ENCODE assay signal across 22 cellular contexts in genomic region chr5:73780297-73781080, GRCh38.
DNase-seq lines count a peak whose midpoint lies in the region; ATAC-seq and TF ChIP-seq lines count a peak whose summit lies in the region.
"Had no signal": no experiment of that assay in that cellular context is flagged by ENCODE, and none has a peak within 500 bp of the region (broad histone marks: within the 10 kb centered on the region; RNA-seq: fewer than 3 reads in every experiment).

No MANE protein-coding gene starts in this region.

- no peak overlapping the region for H3K27ac ChIP-seq in C4-2B
- H3K27ac ChIP-seq in prostate gland = no peak overlapping the region
- H3K27ac ChIP-seq: parathyroid adenoma had no signal

- no peaks in the 10 kb centered on the region for H3K27me3 ChIP-seq in prostate gland (replicated peaks; ENCODE audit: insufficient read depth)

- H3K27ac Mint-ChIP-seq in HFFc6 = no peak overlapping the region
- H3K27ac Mint-ChIP-seq: activated B cell treated with CpG ODN at 0.5 μM for 24 hours; activated naive CD4-positive, alpha-beta T cell treated with anti-CD3 and anti-CD28 coated beads, Interleukin-2, amount 50 U/mL, for 24 hours; dendritic cell treated with granulocyte-macrophage colony-stimulating factor and Interleukin-4, amounts not matched to agents 40 ng/mL and 50 ng/mL, for 4 days; IgD-negative memory B cell; nephron progenitor cell; type B pancreatic cell had no signal

- H3K9me3 ChIP-seq in prostate gland = no peaks in the 10 kb centered on the region

- peaks cover 5% of the 10 kb centered on the region for H3K36me3 Mint-ChIP-seq in HFFc6 (ENCODE audit: low read depth)
- H3K36me3 Mint-ChIP-seq: activated naive CD4-positive, alpha-beta T cell treated with anti-CD3 and anti-CD28 coated beads, Interleukin-2, amount 50 U/mL, for 24 hours; IgD-negative memory B cell; type B pancreatic cell had no signal

- H3K4me3 ChIP-seq in prostate gland = no peak overlapping the region

- H3K36me3 ChIP-seq in prostate gland = no peaks in the 10 kb centered on the region

- no peak for ATAC-seq in GM21717 (IDR thresholded peaks at IDR 0.05; ENCODE audit: unreplicated experiment)

- intact Hi-C loops in prostate gland (cut with DNase I) = no loop called here

- H3K4me1 ChIP-seq in prostate gland (replicated peaks) = no peaks in the 10 kb centered on the region
- H3K4me1 ChIP-seq: parathyroid adenoma had no signal

- 60% methylated on average over 11 of the region's 11 CpGs for WGBS in prostate gland

- peak; percentile 16; the same call in 1 of the 2 replicates for TF ChIP-seq CTCF in C4-2B (conservative IDR thresholded peaks at IDR 0.05)
- TF ChIP-seq CTCF in HFFc6 (IDR thresholded peaks at IDR 0.05) = peak; percentile 35; the same call in 1 of the 2 replicates
- peak in 2 of 4 experiments; percentile 36 to 39 for TF ChIP-seq CTCF in prostate gland (IDR thresholded peaks at IDR 0.05)

- no peaks in the 10 kb centered on the region for H3K27me3 Mint-ChIP-seq in HFFc6 (ENCODE audit: insufficient read depth)
- H3K27me3 Mint-ChIP-seq: activated B cell treated with CpG ODN at 0.5 μM for 24 hours; dendritic cell treated with granulocyte-macrophage colony-stimulating factor and Interleukin-4, amounts not matched to agents 40 ng/mL and 50 ng/mL, for 4 days; type B pancreatic cell had no signal

- no peaks in the 10 kb centered on the region for H3K9me3 Mint-ChIP-seq in HFFc6
- H3K9me3 Mint-ChIP-seq: activated B cell treated with CpG ODN at 0.5 μM for 24 hours; activated naive CD4-positive, alpha-beta T cell treated with anti-CD3 and anti-CD28 coated beads, Interleukin-2, amount 50 U/mL, for 24 hours; dendritic cell treated with granulocyte-macrophage colony-stimulating factor and Interleukin-4, amounts not matched to agents 40 ng/mL and 50 ng/mL, for 4 days; IgD-negative memory B cell; nephron progenitor cell; type B pancreatic cell had no signal

- H3K4me3 Mint-ChIP-seq in HFFc6 = no peak overlapping the region
- H3K4me3 Mint-ChIP-seq: activated B cell treated with CpG ODN at 0.5 μM for 24 hours; activated naive CD4-positive, alpha-beta T cell treated with anti-CD3 and anti-CD28 coated beads, Interleukin-2, amount 50 U/mL, for 24 hours; dendritic cell treated with granulocyte-macrophage colony-stimulating factor and Interleukin-4, amounts not matched to agents 40 ng/mL and 50 ng/mL, for 4 days; IgD-negative memory B cell; nephron progenitor cell; type B pancreatic cell had no signal

- DNase-seq in HFFc6 = peak; percentile 12
- DNase-seq in dermis blood vessel endothelial cell = peak; percentile 50
- DNase-seq in prostate gland (ENCODE audit: low spot score) = peak; percentile 30
- DNase-seq in SIG-M5 (lab: John Stamatoyannopoulos, UW) = no peak
- DNase-seq in T1000 (lab: John Stamatoyannopoulos, UW) = no peak
- DNase-seq: activated B cell treated with CpG ODN at 0.5 μM for 24 hours; activated CD8-positive, alpha-beta memory T cell treated with anti-CD3 and anti-CD28 coated beads, Interleukin-2, amount 50 U/mL, for 4 hours; caudate nucleus; NCI-H1105 treated with DMSO at 0.1 percent for 48 hours; NCI-H1930; NCI-H526; nephron progenitor cell; right cardiac atrium; SHP77 treated with DMSO at 0.1 percent for 48 hours; stimulated activated CD4-positive, alpha-beta T cell treated with anti-CD3 and anti-CD28 coated beads, Interleukin-2, amount 100 ng/mL, for 48 hours had no signal

- no peaks in the 10 kb centered on the region for H3K4me1 Mint-ChIP-seq in HFFc6 (ENCODE audit: low read depth)
- H3K4me1 Mint-ChIP-seq: activated B cell treated with CpG ODN at 0.5 μM for 24 hours; activated naive CD4-positive, alpha-beta T cell treated with anti-CD3 and anti-CD28 coated beads, Interleukin-2, amount 50 U/mL, for 24 hours; IgD-negative memory B cell; nephron progenitor cell had no signal

- no peak for TF ChIP-seq POLR2A in prostate gland (IDR thresholded peaks at IDR 0.05)

Comparison
In these comparisons a context has a peak if more than half of its experiments do, and no peak if none do; other contexts are left out.
1. DNase-seq: peak in HFFc6 (single experiment), dermis blood vessel endothelial cell (single experiment) and prostate gland (single experiment); none in SIG-M5 (single experiment) and T1000 (single experiment).